Comparison of ENCODE assay signal across 1 cellular context in the genomic region with DNA sequence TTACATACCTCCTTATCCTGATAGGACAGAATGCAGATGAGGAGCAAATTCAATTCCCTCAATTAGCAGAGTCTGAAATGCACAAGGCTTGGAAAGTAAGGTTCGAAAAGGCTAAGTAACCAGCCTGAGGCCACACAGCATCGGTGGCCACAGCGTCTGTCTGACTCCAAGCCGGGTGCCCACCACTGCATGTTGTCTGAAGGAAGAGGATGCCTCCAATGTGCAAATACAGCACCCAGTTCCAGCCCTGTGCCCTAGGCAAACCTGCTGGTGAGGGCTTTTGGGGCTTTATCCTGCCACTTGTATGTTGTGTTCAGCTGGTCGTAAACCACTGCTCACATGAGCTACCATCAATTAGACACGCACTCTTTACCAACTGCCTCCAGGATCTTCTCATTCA.
TF ChIP-seq lines count a peak whose summit lies in the region.

No MANE protein-coding gene starts in this region.

TF ChIP-seq in SK-N-SH, 30 proteins besides CTCF, POLR2A, EP300 and RAD21 (continued from another document):
- TF ChIP-seq, protein P1, sequence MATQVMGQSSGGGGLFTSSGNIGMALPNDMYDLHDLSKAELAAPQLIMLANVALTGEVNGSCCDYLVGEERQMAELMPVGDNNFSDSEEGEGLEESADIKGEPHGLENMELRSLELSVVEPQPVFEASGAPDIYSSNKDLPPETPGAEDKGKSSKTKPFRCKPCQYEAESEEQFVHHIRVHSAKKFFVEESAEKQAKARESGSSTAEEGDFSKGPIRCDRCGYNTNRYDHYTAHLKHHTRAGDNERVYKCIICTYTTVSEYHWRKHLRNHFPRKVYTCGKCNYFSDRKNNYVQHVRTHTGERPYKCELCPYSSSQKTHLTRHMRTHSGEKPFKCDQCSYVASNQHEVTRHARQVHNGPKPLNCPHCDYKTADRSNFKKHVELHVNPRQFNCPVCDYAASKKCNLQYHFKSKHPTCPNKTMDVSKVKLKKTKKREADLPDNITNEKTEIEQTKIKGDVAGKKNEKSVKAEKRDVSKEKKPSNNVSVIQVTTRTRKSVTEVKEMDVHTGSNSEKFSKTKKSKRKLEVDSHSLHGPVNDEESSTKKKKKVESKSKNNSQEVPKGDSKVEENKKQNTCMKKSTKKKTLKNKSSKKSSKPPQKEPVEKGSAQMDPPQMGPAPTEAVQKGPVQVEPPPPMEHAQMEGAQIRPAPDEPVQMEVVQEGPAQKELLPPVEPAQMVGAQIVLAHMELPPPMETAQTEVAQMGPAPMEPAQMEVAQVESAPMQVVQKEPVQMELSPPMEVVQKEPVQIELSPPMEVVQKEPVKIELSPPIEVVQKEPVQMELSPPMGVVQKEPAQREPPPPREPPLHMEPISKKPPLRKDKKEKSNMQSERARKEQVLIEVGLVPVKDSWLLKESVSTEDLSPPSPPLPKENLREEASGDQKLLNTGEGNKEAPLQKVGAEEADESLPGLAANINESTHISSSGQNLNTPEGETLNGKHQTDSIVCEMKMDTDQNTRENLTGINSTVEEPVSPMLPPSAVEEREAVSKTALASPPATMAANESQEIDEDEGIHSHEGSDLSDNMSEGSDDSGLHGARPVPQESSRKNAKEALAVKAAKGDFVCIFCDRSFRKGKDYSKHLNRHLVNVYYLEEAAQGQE (IDR thresholded peaks at IDR 0.05; ENCODE audit: low read depth, low read length) = no peak
- no peak for TF ChIP-seq USF2 (IDR thresholded peaks at IDR 0.05; ENCODE audit: borderline replicate concordance, low read depth, low read length)
- TF ChIP-seq CHD2 (IDR thresholded peaks at IDR 0.05; ENCODE audit: low read length, partially characterized antibody) = no peak
- TF ChIP-seq POLR2AphosphoS5 (IDR thresholded peaks at IDR 0.05; ENCODE audit: low read depth, low read length) = no peak
- TF ChIP-seq FOSL2 (IDR thresholded peaks at IDR 0.05; ENCODE audit: borderline replicate concordance, low read depth) = no peak
- TF ChIP-seq RXRA (IDR thresholded peaks at IDR 0.05; ENCODE audit: borderline replicate concordance, low read depth) = no peak
- no peak for TF ChIP-seq GABPA (IDR thresholded peaks at IDR 0.05; ENCODE audit: low read depth)
- TF ChIP-seq TAF1 (IDR thresholded peaks at IDR 0.05; ENCODE audit: borderline replicate concordance, low read depth, low read length) = no peak
- TF ChIP-seq YY1 (IDR thresholded peaks at IDR 0.05; ENCODE audit: low read depth) = no peak
